30 cellular contexts compared by ENCODE assay signal in the genomic region with DNA sequence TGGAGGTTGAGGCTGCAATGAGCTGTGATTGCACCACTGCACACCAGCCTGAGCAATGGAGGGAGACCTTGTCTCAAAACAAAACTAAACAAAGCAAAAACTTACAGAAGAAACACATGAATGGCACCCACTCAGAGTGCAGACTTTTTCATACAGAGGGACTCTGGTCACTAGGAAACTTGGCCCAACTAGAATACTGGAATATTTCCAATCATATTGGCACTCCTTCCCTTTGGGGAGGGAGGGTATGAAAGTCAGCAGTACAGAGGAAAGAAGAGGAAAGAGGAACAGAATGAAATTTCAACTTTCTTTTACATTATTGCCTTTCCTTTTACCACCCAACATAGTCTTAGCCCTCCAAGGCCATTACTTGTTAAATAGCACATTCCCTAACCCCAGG. TPM values are rescaled to one million over a fixed set of nuclear protein-coding genes. Genes with fewer than 3 reads are reported as not detected.
"Had no signal": no experiment of that assay in that cellular context is flagged by ENCODE, and none has a peak within 500 bp of the region (broad histone marks: within the 10 kb centered on the region; RNA-seq: fewer than 3 reads in every experiment).

No MANE protein-coding gene starts in this region.

- H3K9me3 ChIP-seq: SJSA1, SK-N-SH had no signal

- H3K4me3 ChIP-seq: PC-9, SJSA1 had no signal

- DNase-seq: Karpas-422, KBM-7, MM.1S, MV-4-11, NCI-H1092, NCI-H1105, NCI-H1417 treated with DMSO at 0.1 percent for 48 hours, NCI-H1436 treated with DMSO at 0.1 percent for 48 hours, NCI-H1694 treated with DMSO at 0.1 percent for 48 hours, NCI-H187 treated with DMSO at 0.1 percent for 48 hours, NCI-H2029, NCI-H2081, NCI-H2171 treated with DMSO at 0.1 percent for 48 hours, NCI-H2227 treated with DMSO at 0.1 percent for 48 hours, NCI-H345, NCI-H446, NCI-H510A treated with DMSO at 0.1 percent for 48 hours, NCI-H524 treated with DMSO at 0.1 percent for 48 hours, NCI-H526 treated with DMSO at 0.1 percent for 48 hours, NCI-H774, PC-9, SHP77, SIG-M5, SK-N-SH had no signal

- ATAC-seq: Panc1, Right ventricle myocardium inferior had no signal

- H3K27ac ChIP-seq: KMS-11, PC-9, RWPE1, SJSA1 had no signal

- H3K4me1 ChIP-seq: SJSA1 had no signal

- H3K36me3 ChIP-seq: SJSA1 had no signal

RNA-seq across cellular contexts. Expression of gene HYDIN, which starts 30.5 kb away (rescaled TPM):
- total RNA-seq: OCI-LY7 had no signal
